Comparison of ENCODE assay signal across 8 cellular contexts in genomic region chr22:41799486-41800347, GRCh38. TPM values are rescaled to one million over a fixed set of nuclear protein-coding genes. Genes with fewer than 3 reads are reported as not detected.
DNase-seq lines count a peak whose midpoint lies in the region; ATAC-seq and TF ChIP-seq lines count a peak whose summit lies in the region.

No MANE protein-coding gene starts in this region.

- no peaks in the 10 kb centered on the region for H3K36me3 ChIP-seq in Caco-2 (ENCODE audit: control insufficient read depth, insufficient read depth, low read length)
- no peaks in the 10 kb centered on the region for H3K36me3 ChIP-seq in adipocyte (ENCODE audit: control insufficient read depth, insufficient read depth, low read length, severe bottlenecking)
- H3K36me3 ChIP-seq in left ventricle myocardium inferior = no peaks in the 10 kb centered on the region
- no peaks in the 10 kb centered on the region for H3K36me3 ChIP-seq in trophoblast cell (ENCODE audit: control insufficient read depth in 1 of 2, insufficient read depth in 2 of 2, low read length in 2 of 2)

- H3K4me1 Mint-ChIP-seq in Caco-2 (ENCODE audit: low read depth, unreplicated experiment) = peaks cover 7% of the 10 kb centered on the region

- peak overlapping the region; percentile 90 for H3K9ac ChIP-seq in adipocyte (ENCODE audit: low read length)
- peak overlapping the region; percentile 69 for H3K9ac ChIP-seq in trophoblast cell (ENCODE audit: low read length)

- peak overlapping the region; percentile 91 for H3K27ac Mint-ChIP-seq in Caco-2 (ENCODE audit: unreplicated experiment)

- peak overlapping the region; percentile 98 for H3K4me2 ChIP-seq in trophoblast cell (ENCODE audit: low read length)

- peaks cover 6% of the 10 kb centered on the region; the same call in 1 of the 2 replicates for H3K4me1 ChIP-seq in Caco-2
- peaks cover 25% of the 10 kb centered on the region for H3K4me1 ChIP-seq in adipocyte (ENCODE audit: control insufficient read depth, insufficient read depth, low read length)
- H3K4me1 ChIP-seq in left ventricle myocardium inferior = peaks cover 30% of the 10 kb centered on the region
- H3K4me1 ChIP-seq in trophoblast cell (ENCODE audit: control insufficient read depth in 1 of 2, insufficient read depth in 2 of 2, low read length in 2 of 2) = peaks cover 11 to 13% of the 10 kb centered on the region in 2 experiments

- peak overlapping the region; percentile 89 for H3K4me3 Mint-ChIP-seq in Caco-2 (ENCODE audit: unreplicated experiment)

- H3K79me1 ChIP-seq in trophoblast cell (ENCODE audit: low read length) = peaks cover 12% of the 10 kb centered on the region

- CTCF ChIA-PET in Caco-2 (lab: Charles Lee) = interaction anchor here (0.6 to 4.1 kb wide), 10 partner anchors 20 to 291 kb away, joined by 3 to 71 read pairs (median 4); partner anchors contain the start of gene CENPM

- ATAC-seq in GM19467 (IDR thresholded peaks at IDR 0.05; ENCODE audit: unreplicated experiment) (peak; percentile 7), GM19023 (IDR thresholded peaks at IDR 0.05; ENCODE audit: unreplicated experiment) (no peak)

- H3K23ac ChIP-seq in trophoblast cell (ENCODE audit: low read length) = no peak overlapping the region

- H2BK120ac ChIP-seq in trophoblast cell (ENCODE audit: insufficient read depth, low read length, poor library complexity) = no peak overlapping the region

- peak overlapping the region; percentile 87 for H4K91ac ChIP-seq in trophoblast cell (ENCODE audit: low read depth, low read length)

- H3K9me3 Mint-ChIP-seq in Caco-2 (ENCODE audit: unreplicated experiment) = no peaks in the 10 kb centered on the region

- H3K18ac ChIP-seq in trophoblast cell (ENCODE audit: low read length) = peak overlapping the region; percentile 73

- POLR2A ChIA-PET in Caco-2 (lab: Charles Lee) = interaction anchor here (0.6 to 2.3 kb wide), 18 partner anchors 27 to 380 kb away, joined by 3 to 27 read pairs (median 4); partner anchors contain the start of genes ACO2, CENPM, PHF5A and PMM1

- H2BK5ac ChIP-seq in trophoblast cell (ENCODE audit: low read depth, low read length, poor library complexity) = peak overlapping the region; percentile 51

- DNase-seq in Caco-2 (peak; percentile 54 to 63), HuH-7.5 (ENCODE audit: low spot score) (peak; percentile 50), adipocyte (ENCODE audit: low read depth) (peak; percentile 28), left ventricle myocardium inferior (peak; percentile 34), trophoblast cell (peak; percentile 7 to 21), DMS79 (lab: John Stamatoyannopoulos, UW) (no peak)

- H3K14ac ChIP-seq in trophoblast cell (ENCODE audit: low read length) = peak overlapping the region; percentile 80

- H3K27me3 ChIP-seq in Caco-2 (replicated peaks; ENCODE audit: control insufficient read depth, insufficient read depth, low read length) (no peaks in the 10 kb centered on the region), adipocyte (replicated peaks; ENCODE audit: control insufficient read depth, insufficient read depth, low read length) (no peaks in the 10 kb centered on the region), left ventricle myocardium inferior (ENCODE audit: low read depth) (no peaks in the 10 kb centered on the region), trophoblast cell (ENCODE audit: insufficient read depth, low read length) (no peaks in the 10 kb centered on the region)

- peaks cover 9% of the 10 kb centered on the region for H3K36me3 Mint-ChIP-seq in Caco-2 (ENCODE audit: insufficient read depth, unreplicated experiment)

- H3K27me3 Mint-ChIP-seq in Caco-2 (ENCODE audit: insufficient read depth, unreplicated experiment) = no peaks in the 10 kb centered on the region

- H4K8ac ChIP-seq in trophoblast cell (ENCODE audit: low read depth, low read length) = peak overlapping the region; percentile 96

- peak overlapping the region; percentile 13 for H2AK5ac ChIP-seq in trophoblast cell (ENCODE audit: low read length)

- peaks cover 1% of the 10 kb centered on the region for H3K79me2 ChIP-seq in trophoblast cell (ENCODE audit: control insufficient read depth, insufficient read depth, low read length, poor library complexity)

- H3K4ac ChIP-seq in trophoblast cell (ENCODE audit: low read depth, low read length) = peak overlapping the region; percentile 49

- no CpG with 5 or more reads among the region's 38 CpGs for whole genome bisulfite sequencing in trophoblast cell (ENCODE audit: extremely low coverage, insufficient coverage, insufficient read length)

- H2AFZ ChIP-seq in trophoblast cell (ENCODE audit: insufficient read depth, low read length, poor library complexity) = peak overlapping the region; percentile 76

- H3K9me3 ChIP-seq in Caco-2 (no peaks in the 10 kb centered on the region), adipocyte (ENCODE audit: control insufficient read depth, low read length) (no peaks in the 10 kb centered on the region), left ventricle myocardium inferior (replicated peaks) (no peaks in the 10 kb centered on the region), trophoblast cell (ENCODE audit: insufficient read depth, low read depth, low read length) (peaks cover 3% of the 10 kb centered on the region)

- TF ChIP-seq CTCF in Caco-2 (IDR thresholded peaks at IDR 0.05; ENCODE audit: insufficient read depth in 1 of 2, low read depth in 1 of 2, low read length in 1 of 2, severe bottlenecking in 1 of 2, unreplicated experiment in 1 of 2) (no peak), left ventricle myocardium inferior (IDR thresholded peaks at IDR 0.05; ENCODE audit: borderline replicate concordance) (no peak)

- H2BK12ac ChIP-seq in trophoblast cell (ENCODE audit: low read length) = peak overlapping the region; percentile 5

- H3K4me3 ChIP-seq in Caco-2 (ENCODE audit: low read depth, low read length) (peak overlapping the region; percentile 82), adipocyte (ENCODE audit: low read length) (peak overlapping the region; percentile 90), left ventricle myocardium inferior (peak overlapping the region; percentile 81), trophoblast cell (ENCODE audit: low read depth, low read length) (peak overlapping the region; percentile 69)

- H4K12ac ChIP-seq in trophoblast cell (ENCODE audit: low read depth, low read length) = peak overlapping the region; percentile 78

- H3K27ac ChIP-seq in left ventricle myocardium inferior (replicated peaks) = peak overlapping the region; percentile 90
- H3K27ac ChIP-seq in trophoblast cell (ENCODE audit: low read depth, low read length) = no peak overlapping the region

- TSS peak; percentile 75 for BruUV-seq in Caco-2 (replicated peaks; lab: Mats Ljungman, UMichigan)

- intact Hi-C loops in Caco-2 (cut with micrococcal nuclease; ENCODE audit: unreplicated experiment) = loop anchor here (1.0 kb wide), 1 partner anchor 45 kb away; no protein-coding TSS in a partner anchor
- intact Hi-C loops in left ventricle myocardium inferior (cut with micrococcal nuclease) = no loop called here

RNA-seq across cellular contexts. Expression of gene CCDC134, which starts 0.8 kb away (rescaled TPM):
- total RNA-seq in Caco-2 (2022) (24.3 and 24.8 TPM in 2 replicates), left ventricle myocardium inferior (3.9 TPM)
- 5.6 and 5.9 TPM in 2 replicates for polyA plus RNA-seq in trophoblast cell (2013)

RNA-seq across cellular contexts. Expression of gene SREBF2, which starts 33.2 kb away (rescaled TPM):
- total RNA-seq in Caco-2 (2022) = 134 and 150 TPM in 2 replicates
- 74.5 TPM for total RNA-seq in left ventricle myocardium inferior
- polyA plus RNA-seq in trophoblast cell (2013) = 97.8 and 99.1 TPM in 2 replicates
